In genomic region chrX:41084044-41084359, GRCh38 we compare ENCODE assay signal across 8 cellular contexts. TPM values are rescaled to one million over a fixed set of nuclear protein-coding genes. Genes with fewer than 3 reads are reported as not detected.
DNase-seq lines count a peak whose midpoint lies in the region; ATAC-seq and TF ChIP-seq lines count a peak whose summit lies in the region.

No MANE protein-coding gene starts in this region.

- DNase-seq in cardiac muscle cell (ENCODE audit: low read depth in 1 of 2, low spot score in 1 of 2) (no peak), cardiac septum (ENCODE audit: low spot score) (no peak), T-cell (no peak), left ventricle myocardium inferior (no peak), spleen (no peak), C1 segment of cervical spinal cord (lab: John Stamatoyannopoulos, UW) (no peak), NCI-H1417 (lab: John Stamatoyannopoulos, UW) (no peak)

- peak overlapping the region; percentile 93 for H3K27ac ChIP-seq in cardiac muscle cell
- H3K27ac ChIP-seq in left ventricle myocardium inferior (replicated peaks) = peak overlapping the region; percentile 99
- peak overlapping the region; percentile 95 to 100 (median 99) for H3K27ac ChIP-seq in spleen

- H3K36me3 ChIP-seq in cardiac muscle cell (no peaks in the 10 kb centered on the region), left ventricle myocardium inferior (no peaks in the 10 kb centered on the region), spleen (no peaks in the 10 kb centered on the region)

- peak overlapping the region; percentile 91 to 95 (median 93) for H3K4me3 Mint-ChIP-seq in T-cell

- intact Hi-C loops in cardiac septum (cut with DNase I) (loop anchor here (1.0 to 10.0 kb wide), 3 partner anchors 74 to 437 kb away; partner anchors contain the start of genes CXorf38 and MED14), left ventricle myocardium inferior (cut with micrococcal nuclease) (no loop called here), spleen (cut with DNase I; ENCODE audit: low total_unique reads) (no loop called here)

- H3K4me3 ChIP-seq in cardiac muscle cell (peak overlapping the region; percentile 34), left ventricle myocardium inferior (peak overlapping the region; percentile 87), spleen (peak overlapping the region; percentile 58 to 91 (median 79))

- H3K36me3 Mint-ChIP-seq in T-cell = peaks cover 10% of the 10 kb centered on the region

- H3K27me3 Mint-ChIP-seq in T-cell = peaks cover 0 to 10% of the 10 kb centered on the region in 2 donors

- TF ChIP-seq CTCF in cardiac muscle cell (IDR thresholded peaks at IDR 0.05; ENCODE audit: low read depth, low read length) = no peak
- no peak for TF ChIP-seq CTCF in left ventricle myocardium inferior (IDR thresholded peaks at IDR 0.05; ENCODE audit: borderline replicate concordance)
- TF ChIP-seq CTCF in spleen (IDR thresholded peaks at IDR 0.05 in 8 of 11, conservative IDR thresholded peaks at IDR 0.05 in 3 of 11) = no peak

- H3K9me3 ChIP-seq in cardiac muscle cell (ENCODE audit: low read depth) (no peaks in the 10 kb centered on the region), left ventricle myocardium inferior (replicated peaks) (no peaks in the 10 kb centered on the region), spleen (no peaks in the 10 kb centered on the region)

- peak in 2 of 4 experiments; percentile 0 to 1 for ATAC-seq in T-cell (replicated peaks in 1 of 4)
- ATAC-seq in GM18858 (IDR thresholded peaks at IDR 0.05; ENCODE audit: unreplicated experiment) = no peak

- WGBS in spleen, 5 donors = 0 to 3% (median 1%) methylated on average over 7 of the region's 7 CpGs

- no peaks in the 10 kb centered on the region for H3K9me3 Mint-ChIP-seq in T-cell

- CTCF ChIA-PET in T-cell (lab: Charles Lee) = no interaction called here

- H3K27me3 ChIP-seq in cardiac muscle cell (no peaks in the 10 kb centered on the region), left ventricle myocardium inferior (ENCODE audit: low read depth) (no peaks in the 10 kb centered on the region), spleen (replicated peaks in 1 of 7) (peaks cover 0 to under 1% (median 0%) of the 10 kb centered on the region in 7 donors)

- no peak for TF ChIP-seq POLR2A in spleen (IDR thresholded peaks at IDR 0.05)

- H3K4me1 Mint-ChIP-seq in T-cell = peaks cover 19 to 28% (median 21%) of the 10 kb centered on the region in 3 donors

- H3K4me1 ChIP-seq in cardiac muscle cell (ENCODE audit: low read depth) = peaks cover 14% of the 10 kb centered on the region
- peaks cover 29% of the 10 kb centered on the region for H3K4me1 ChIP-seq in left ventricle myocardium inferior
- peaks cover 6 to 37% (median 22%) of the 10 kb centered on the region in 6 donors for H3K4me1 ChIP-seq in spleen

- H3K27ac Mint-ChIP-seq in T-cell = peak overlapping the region; percentile 98 to 99

- POLR2A ChIA-PET in T-cell (lab: Charles Lee) = interaction anchor here in 1 of 2 donors (0.6 kb wide), 1 partner anchor 58 kb away, joined by 4 read pairs; no protein-coding TSS in a partner anchor

RNA-seq across cellular contexts. Expression of gene USP9X, which starts 1.2 kb away (rescaled TPM):
- total RNA-seq in cardiac muscle cell (72.4 and 95.6 TPM in 2 replicates), cardiac septum (80.9 TPM), T-cell (10 to 100 TPM; 51.7 to 84.2 (median 62.7) TPM), left ventricle myocardium inferior (50.9 TPM), spleen (100 to 1,000 TPM in 3 of 7 donors, 10 to 100 TPM in 4; 82.7 to 116 (median 95.3) TPM)
- polyA plus RNA-seq in cardiac muscle cell (43.1 and 62.4 TPM in 2 replicates), spleen (1 to 10 TPM; 8.0 to 9.0 (median 8.3) TPM)

Comparison
In these comparisons a context has a peak if more than half of its experiments do, and no peak if none do; other contexts are left out.
1. H3K4me3 ChIP-seq: peak in every context shown above with its lines; median percentile 87 in left ventricle myocardium inferior; 79 in spleen; 34 in cardiac muscle cell.